In genomic region chr18:26863921-26864497, GRCh38 we compare ENCODE assay signal across 16 cellular contexts. TPM values are rescaled to one million over a fixed set of nuclear protein-coding genes. Genes with fewer than 3 reads are reported as not detected.
DNase-seq lines count a peak whose midpoint lies in the region; ATAC-seq and TF ChIP-seq lines count a peak whose summit lies in the region.
"Had no signal": no experiment of that assay in that cellular context is flagged by ENCODE, and none has a peak within 500 bp of the region (broad histone marks: within the 10 kb centered on the region; RNA-seq: fewer than 3 reads in every experiment).

No MANE protein-coding gene starts in this region.

- intact Hi-C loops in Calu3 (cut with micrococcal nuclease; ENCODE audit: unreplicated experiment) (no loop called here), dorsolateral prefrontal cortex (cut with DNase I) (loop anchor here in 1 of 2 donors (5.0 to 10.0 kb wide), 2 partner anchors 48 to 209 kb away; no protein-coding TSS in a partner anchor)

- no TSS peak for BruUV-seq in Calu3 (replicated peaks; lab: Mats Ljungman, UMichigan)

- H3K27ac ChIP-seq in dorsolateral prefrontal cortex (peak overlapping the region in 58 of 59 donors; percentile 61 to 96 (median 88)), parathyroid adenoma (peak overlapping the region; percentile 76)
- H3K27ac ChIP-seq: sigmoid colon had no signal

- H3K4me3 ChIP-seq in dorsolateral prefrontal cortex (peak overlapping the region in 57 of 59 donors; percentile 3 to 67 (median 53)), parathyroid adenoma (ENCODE audit: low read depth, low read length) (no peak overlapping the region)

- H3K9ac ChIP-seq in parathyroid adenoma, result no peak overlapping the region

- H3K4me1 ChIP-seq in parathyroid adenoma, result peaks cover 13% of the 10 kb centered on the region

- no peaks in the 10 kb centered on the region for H3K9me3 ChIP-seq in parathyroid adenoma (ENCODE audit: control insufficient read depth, low read length)
- H3K9me3 ChIP-seq: sigmoid colon had no signal

- peaks cover 0 to 36% (median 0%) of the 10 kb centered on the region in 45 donors for H3K27me3 ChIP-seq in dorsolateral prefrontal cortex
- H3K27me3 ChIP-seq in parathyroid adenoma (ENCODE audit: control insufficient read depth, insufficient read depth, low read length), result no peaks in the 10 kb centered on the region

- H3K36me3 ChIP-seq in parathyroid adenoma (ENCODE audit: control insufficient read depth, insufficient read depth, low read length), result no peaks in the 10 kb centered on the region
- H3K36me3 ChIP-seq: sigmoid colon had no signal

- H2AFZ ChIP-seq in parathyroid adenoma, result peak overlapping the region; percentile 86

- CTCF ChIA-PET in Calu3 (lab: Charles Lee), result interaction anchor here (0.5 to 2.1 kb wide), 5 partner anchors 9 to 670 kb away, joined by 3 to 6 read pairs (median 4); no protein-coding TSS in a partner anchor

- H3K4me2 ChIP-seq in parathyroid adenoma (ENCODE audit: low read length), result no peak overlapping the region

- peaks cover 22% of the 10 kb centered on the region for H3K27me3 Mint-ChIP-seq in Calu3 (ENCODE audit: unreplicated experiment)
- H3K27me3 Mint-ChIP-seq: CD4-positive, CD25-positive, alpha-beta regulatory T cell had no signal

- DNase-seq in Calu3 (no peak), dorsolateral prefrontal cortex (peak in 3 of 10 donors; percentile 22 to 50 (median 35)), Kasumi-1 (lab: John Stamatoyannopoulos, UW) (no peak), 8988T (no peak)
- no peak for DNase-seq in activated CD4-positive, alpha-beta T cell treated with anti-CD3 and anti-CD28 coated beads, Interleukin-2, amount 50 U/mL, for 1 hour
- DNase-seq: activated CD4-positive, CD25-positive, alpha-beta regulatory T cell; activated naive CD8-positive, alpha-beta T cell treated with anti-CD3 and anti-CD28 coated beads, Interleukin-2, amount 50 U/mL, for 24 hours; activated T-cell treated with anti-CD3 and anti-CD28 coated beads, Interleukin-2, amount 50 U/mL, for 1 hour; CD4-positive, CD25-positive, alpha-beta regulatory T cell; cortex of kidney; sigmoid colon had no signal

- H3K4me3 Mint-ChIP-seq in Calu3 (ENCODE audit: low read depth, unreplicated experiment), result peak overlapping the region; percentile 72
- H3K4me3 Mint-ChIP-seq: activated naive CD8-positive, alpha-beta T cell treated with anti-CD3 and anti-CD28 coated beads, Interleukin-2, amount 50 U/mL, for 24 hours; CD4-positive, CD25-positive, alpha-beta regulatory T cell had no signal

- ATAC-seq in HG02852 (IDR thresholded peaks at IDR 0.05; ENCODE audit: unreplicated experiment) (peak; percentile 27), HG03095 (IDR thresholded peaks at IDR 0.05; ENCODE audit: unreplicated experiment) (no peak)
- ATAC-seq: activated naive CD8-positive, alpha-beta T cell treated with anti-CD3 and anti-CD28 coated beads, Interleukin-2, amount 50 U/mL, for 24 hours had no signal

- peaks cover 8% of the 10 kb centered on the region for H3K36me3 Mint-ChIP-seq in Calu3 (ENCODE audit: insufficient read depth, unreplicated experiment)
- H3K36me3 Mint-ChIP-seq: CD4-positive, CD25-positive, alpha-beta regulatory T cell had no signal

- H3K9me3 Mint-ChIP-seq in Calu3 (ENCODE audit: low read depth, unreplicated experiment), result no peaks in the 10 kb centered on the region
- H3K9me3 Mint-ChIP-seq: activated naive CD8-positive, alpha-beta T cell treated with anti-CD3 and anti-CD28 coated beads, Interleukin-2, amount 50 U/mL, for 24 hours had no signal

- no peaks in the 10 kb centered on the region for H3K79me2 ChIP-seq in parathyroid adenoma

- no peak for TF ChIP-seq CTCF in Calu3 (IDR thresholded peaks at IDR 0.05; ENCODE audit: unreplicated experiment)
- no peak for TF ChIP-seq CTCF in dorsolateral prefrontal cortex (IDR thresholded peaks at IDR 0.05 in 54 of 56, conservative IDR thresholded peaks at IDR 0.05 in 2 of 56; ENCODE audit: low read depth in 1 of 56, partially characterized antibody in 56 of 56)
- TF ChIP-seq CTCF in parathyroid adenoma (IDR thresholded peaks at IDR 0.05), result no peak

- H3K4me1 Mint-ChIP-seq in Calu3 (ENCODE audit: low read depth, unreplicated experiment), result no peaks in the 10 kb centered on the region
- H3K4me1 Mint-ChIP-seq: activated naive CD8-positive, alpha-beta T cell treated with anti-CD3 and anti-CD28 coated beads, Interleukin-2, amount 50 U/mL, for 24 hours; CD4-positive, CD25-positive, alpha-beta regulatory T cell had no signal

- H3K27ac Mint-ChIP-seq in Calu3 (ENCODE audit: unreplicated experiment), result no peak overlapping the region
- H3K27ac Mint-ChIP-seq: activated naive CD8-positive, alpha-beta T cell treated with anti-CD3 and anti-CD28 coated beads, Interleukin-2, amount 50 U/mL, for 24 hours; CD4-positive, CD25-positive, alpha-beta regulatory T cell had no signal

RNA-seq across cellular contexts. Expression of gene AQP4, which starts 1.5 kb away (rescaled TPM):
- total RNA-seq in Calu3 (2022) (1.3 and 2.5 TPM in 2 replicates), dorsolateral prefrontal cortex (1,000 to 10,000 TPM in 10 of 120 experiments, 100 to 1,000 TPM in 110; 261 to 1,277 (median 616) TPM)
- total RNA-seq: CD4-positive, CD25-positive, alpha-beta regulatory T cell; myocyte; SK-MEL-5 had no signal

Comparison
In these comparisons a context has a peak if more than half of its experiments do, and no peak if none do; other contexts are left out.
1. RNA of gene AQP4, which starts 1.5 kb away (total RNA-seq): 261 to 1,277 TPM in dorsolateral prefrontal cortex; 1.3 to 2.5 TPM in Calu3; every median in the first group is over 10 times any median in the second.